In the genomic region with DNA sequence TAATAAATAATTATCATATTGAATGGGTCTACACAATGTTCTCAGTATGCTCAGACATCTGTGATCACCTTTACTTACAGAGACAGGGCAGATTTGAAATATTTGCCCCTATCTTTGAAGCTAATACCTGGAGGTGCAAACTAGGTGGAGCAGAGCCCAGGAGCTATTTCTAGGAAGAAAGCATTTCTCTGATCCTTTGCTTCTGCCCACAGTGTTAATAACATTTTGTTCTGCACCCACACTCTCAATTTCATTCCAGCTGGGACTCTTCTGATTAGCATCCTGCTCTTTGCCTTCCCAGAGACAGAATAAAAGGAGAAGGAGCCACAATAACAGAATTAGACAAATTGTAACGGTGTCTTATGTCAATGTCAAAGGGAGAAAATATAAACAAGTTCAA, we compare ENCODE assay signal across 35 cellular contexts.
"Had no signal": no experiment of that assay in that cellular context is flagged by ENCODE, and none has a peak within 500 bp of the region (broad histone marks: within the 10 kb centered on the region; RNA-seq: fewer than 3 reads in every experiment).

No MANE protein-coding gene starts in this region.

- DNase-seq: Karpas-422, Kasumi-1, MG63, MM.1S, MV-4-11, NCI-H1048, NCI-H1092, NCI-H1092 treated with DMSO at 0.1 percent for 48 hours, NCI-H1105, NCI-H1105 treated with DMSO at 0.1 percent for 48 hours, NCI-H1417, NCI-H1417 treated with DMSO at 0.1 percent for 48 hours, NCI-H1436, NCI-H1436 treated with DMSO at 0.1 percent for 48 hours, NCI-H146, NCI-H1694, NCI-H1694 treated with DMSO at 0.1 percent for 48 hours, NCI-H187, NCI-H187 treated with DMSO at 0.1 percent for 48 hours, NCI-H1930, NCI-H2029, NCI-H2029 treated with DMSO at 0.1 percent for 48 hours, NCI-H2081, NCI-H2081 treated with DMSO at 0.1 percent for 48 hours, NCI-H2107, NCI-H2171, NCI-H2171 treated with DMSO at 0.1 percent for 48 hours, NCI-H2227 treated with DMSO at 0.1 percent for 48 hours, NCI-H226, NCI-H345, NCI-H446, NCI-H446 treated with DMSO at 0.1 percent for 48 hours, NCI-H510A, NCI-H510A treated with DMSO at 0.1 percent for 48 hours, NCI-H524 had no signal
